In the genomic region with DNA sequence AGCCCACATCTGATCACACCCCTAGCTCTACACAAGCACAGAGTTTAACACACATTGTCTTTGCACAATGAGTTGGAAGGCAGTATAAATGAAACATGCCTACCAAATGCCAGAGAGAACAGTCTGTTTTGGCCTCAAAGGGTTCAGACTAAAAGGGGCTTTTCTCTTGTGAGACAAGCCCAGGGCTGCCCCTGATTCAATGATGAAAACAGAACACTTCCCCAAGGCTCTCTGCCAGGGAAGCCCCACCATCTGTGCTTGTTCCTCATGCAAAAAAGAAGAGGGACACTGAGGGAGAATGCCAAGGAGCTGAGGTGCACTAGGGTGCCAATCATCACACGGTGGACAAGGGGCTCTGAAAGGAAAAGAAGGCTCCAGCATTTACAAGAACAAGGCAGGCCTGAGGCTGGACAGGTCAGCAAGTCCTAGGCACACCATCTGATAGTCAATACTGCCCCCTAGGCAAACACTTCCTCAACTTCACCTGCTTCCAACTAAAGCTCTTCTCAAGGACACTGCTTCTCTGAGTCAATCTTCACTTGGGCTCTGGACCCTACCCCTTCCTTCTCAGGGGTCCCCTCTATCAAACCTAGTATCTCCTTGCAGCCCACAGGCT, we compare ENCODE assay signal across 8 cellular contexts. TPM values are rescaled to one million over a fixed set of nuclear protein-coding genes. Genes with fewer than 3 reads are reported as not detected.
DNase-seq lines count a peak whose midpoint lies in the region; ATAC-seq and TF ChIP-seq lines count a peak whose summit lies in the region.

No MANE protein-coding gene starts in this region.

- no peak overlapping the region for H3K4me3 ChIP-seq in BE2C (ENCODE audit: low read depth, low read length)

- H3K27me3 ChIP-seq in BE2C: no peaks in the 10 kb centered on the region

- CTCF ChIA-PET in HEK293T (lab: Yijun Ruan, JAX) (interaction anchor here (0.6 to 0.7 kb wide), 2 partner anchors 24 to 58 kb away, joined by 3 read pairs; no protein-coding TSS in a partner anchor), RWPE1 (lab: Yijun Ruan, JAX) (interaction anchor here (0.7 to 1.0 kb wide), 2 partner anchors 10 to 58 kb away, joined by 3 to 4 read pairs; no protein-coding TSS in a partner anchor)

- no peak for DNase-seq in BE2C
- DNase-seq in HEK293T (ENCODE audit: extremely low spot score): peak; percentile 44
- DNase-seq in RWPE1 (ENCODE audit: low spot score): peak; percentile 33
- DNase-seq in hepatic stellate cell (ENCODE audit: low spot score): peak; percentile 21
- no peak for DNase-seq in activated T-cell treated with anti-CD3 and anti-CD28 coated beads for 4 hours
- no peak for DNase-seq in NCI-H2227 (lab: John Stamatoyannopoulos, UW; ENCODE audit: unreplicated experiment)

- peaks cover 7% of the 10 kb centered on the region; the same call in 1 of the 2 replicates for H3K36me3 ChIP-seq in BE2C

- no peaks in the 10 kb centered on the region for H3K4me1 ChIP-seq in BE2C

- no peaks in the 10 kb centered on the region for H3K9me3 ChIP-seq in BE2C

- TF ChIP-seq CTCF in BE2C (IDR thresholded peaks at IDR 0.05; ENCODE audit: low read depth, low read length): peak; percentile 40
- TF ChIP-seq CTCF in RWPE1 (conservative IDR thresholded peaks at IDR 0.05; ENCODE audit: low read depth): no peak

- ATAC-seq in GM21786 (IDR thresholded peaks at IDR 0.05; ENCODE audit: unreplicated experiment) (no peak), GM18909 (IDR thresholded peaks at IDR 0.05; ENCODE audit: poor library complexity, unreplicated experiment) (no peak)

- no peak overlapping the region for H3K27ac ChIP-seq in RWPE1

- POLR2A ChIA-PET in HEK293T (lab: Yijun Ruan, JAX): no interaction called here
- POLR2A ChIA-PET in RWPE1 (lab: Yijun Ruan, JAX; ENCODE audit: low non-redundant PET): no interaction called here

TF ChIP-seq in HEK293T, 16 proteins besides CTCF, POLR2A, EP300 and RAD21:
- no peak for TF ChIP-seq FOXM1 (IDR thresholded peaks at IDR 0.05; ENCODE audit: borderline replicate concordance)
- TF ChIP-seq FOXK2 (IDR thresholded peaks at IDR 0.05): no peak
- TF ChIP-seq SP1 (IDR thresholded peaks at IDR 0.05): no peak
- no peak for TF ChIP-seq NFRKB (IDR thresholded peaks at IDR 0.05)
- TF ChIP-seq TARDBP (IDR thresholded peaks at IDR 0.05): no peak
- TF ChIP-seq CTBP1 (IDR thresholded peaks at IDR 0.05; ENCODE audit: borderline replicate concordance): no peak
- TF ChIP-seq L3MBTL2 (conservative IDR thresholded peaks at IDR 0.05): no peak
- TF ChIP-seq LEF1 (IDR thresholded peaks at IDR 0.05; ENCODE audit: borderline replicate concordance): no peak
- no peak for TF ChIP-seq SUZ12 (IDR thresholded peaks at IDR 0.05)
- no peak for TF ChIP-seq BHLHE40 (IDR thresholded peaks at IDR 0.05; ENCODE audit: borderline replicate concordance)
- TF ChIP-seq FOXA1 (IDR thresholded peaks at IDR 0.05): no peak
- TF ChIP-seq, protein P1, sequence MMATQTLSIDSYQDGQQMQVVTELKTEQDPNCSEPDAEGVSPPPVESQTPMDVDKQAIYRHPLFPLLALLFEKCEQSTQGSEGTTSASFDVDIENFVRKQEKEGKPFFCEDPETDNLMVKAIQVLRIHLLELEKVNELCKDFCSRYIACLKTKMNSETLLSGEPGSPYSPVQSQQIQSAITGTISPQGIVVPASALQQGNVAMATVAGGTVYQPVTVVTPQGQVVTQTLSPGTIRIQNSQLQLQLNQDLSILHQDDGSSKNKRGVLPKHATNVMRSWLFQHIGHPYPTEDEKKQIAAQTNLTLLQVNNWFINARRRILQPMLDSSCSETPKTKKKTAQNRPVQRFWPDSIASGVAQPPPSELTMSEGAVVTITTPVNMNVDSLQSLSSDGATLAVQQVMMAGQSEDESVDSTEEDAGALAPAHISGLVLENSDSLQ (IDR thresholded peaks at IDR 0.05): no peak
- no peak for TF ChIP-seq ELF4 (IDR thresholded peaks at IDR 0.05)
- no peak for TF ChIP-seq ARNT (IDR thresholded peaks at IDR 0.05)
TF ChIP-seq in HEK293T: peak in this region for 0.

RNA-seq across cellular contexts. Expression of a gene that starts 37.5 kb away (rescaled TPM):
- polyA plus RNA-seq in BE2C (2012; ENCODE audit: insufficient read depth, insufficient read length, low read depth): 0.31 TPM

Comparison
In these comparisons a context has a peak if more than half of its experiments do, and no peak if none do; other contexts are left out.
1. DNase-seq: peak in HEK293T (single experiment), RWPE1 (single experiment) and hepatic stellate cell (single experiment); none in BE2C (single experiment), activated T-cell treated with anti-CD3 and anti-CD28 coated beads for 4 hours (single experiment) and NCI-H2227 (single experiment).